In the genomic region with DNA sequence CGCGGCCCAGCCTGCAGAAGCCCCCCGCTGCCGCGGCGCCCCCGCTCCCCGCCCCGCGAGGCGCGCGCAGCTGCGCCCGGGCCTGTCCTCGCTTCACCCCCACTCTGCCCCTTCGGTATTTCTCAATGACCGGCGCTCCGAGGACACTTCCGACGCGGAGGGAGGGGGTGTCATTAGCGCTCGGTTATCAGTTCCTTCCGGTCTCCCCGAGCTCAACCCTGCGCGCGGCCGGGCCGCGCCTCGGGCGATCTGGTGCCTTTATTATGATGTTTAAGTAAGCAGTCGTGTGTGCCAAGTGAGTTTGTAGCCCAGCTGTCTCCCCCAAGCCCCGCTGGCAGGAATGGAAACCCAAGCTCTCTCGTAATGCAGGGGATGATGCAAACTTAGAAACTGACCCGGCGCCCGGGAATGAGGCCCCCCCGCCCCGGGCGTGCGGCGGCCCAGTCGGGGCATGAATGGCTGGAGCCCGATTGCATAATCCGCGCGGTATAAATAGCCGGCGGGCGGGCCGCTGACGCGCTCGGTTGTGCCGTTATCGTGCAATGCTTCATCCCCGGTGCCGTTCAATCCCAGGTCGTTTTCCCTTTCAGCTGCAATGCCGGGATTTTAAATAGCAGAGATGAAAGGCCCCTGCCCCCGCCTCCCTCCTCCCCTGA, we compare ENCODE assay signal across 1 cellular context.
A peak's percentile ranks its signal among the peaks of the same experiment; 100 is the strongest.
TF ChIP-seq lines count a peak whose summit lies in the region.

No MANE protein-coding gene starts in this region.

TF ChIP-seq in K562, 482 proteins besides CTCF, POLR2A, EP300 and RAD21 (continued from another document):
- TF ChIP-seq ZNF224 (CRISPR knock-in tag; IDR thresholded peaks at IDR 0.05) (no peak), SRF (CRISPR knock-in tag; IDR thresholded peaks at IDR 0.05) (no peak; a peak in 1 of 4 replicates), EWSR1 (IDR thresholded peaks at IDR 0.05; ENCODE audit: borderline replicate concordance, low read depth, partially characterized antibody) (no peak), MAFK (IDR thresholded peaks at IDR 0.05; ENCODE audit: low read length) (no peak), SMARCA4 (IDR thresholded peaks at IDR 0.05) (peak; percentile 68), ZNF589 (CRISPR knock-in tag; IDR thresholded peaks at IDR 0.05; ENCODE audit: low read depth) (no peak), HOXB6 (CRISPR knock-in tag; IDR thresholded peaks at IDR 0.05; ENCODE audit: borderline replicate concordance) (no peak), BHLHE40 (IDR thresholded peaks at IDR 0.05; ENCODE audit: low read length) (peak; percentile 76), NONO (IDR thresholded peaks at IDR 0.05; ENCODE audit: low read depth in 2 of 2, low read length in 1 of 2) (peak in 1 of 2 experiments; percentile 61; a peak in 2 of 4 replicates), ZNF24 (IDR thresholded peaks at IDR 0.05) (no peak), NCOA2 (IDR thresholded peaks at IDR 0.05; ENCODE audit: partially characterized antibody in 2 of 2) (no peak), JUNB (CRISPR knock-in tag; conservative IDR thresholded peaks at IDR 0.05) (no peak), PRMT5 (CRISPR knock-in tag; IDR thresholded peaks at IDR 0.05) (no peak), RBM15 (IDR thresholded peaks at IDR 0.05; ENCODE audit: insufficient read depth, low read length) (no peak), ARHGAP35 (IDR thresholded peaks at IDR 0.05; ENCODE audit: partially characterized antibody) (no peak), CHD4 (IDR thresholded peaks at IDR 0.05; ENCODE audit: insufficient read depth, insufficient replicate concordance, low read depth, low read length, poor library complexity, severe bottlenecking) (no peak), ZNF274 (IDR thresholded peaks at IDR 0.05; ENCODE audit: borderline replicate concordance, low read depth, low read length) (no peak), JUND (IDR thresholded peaks at IDR 0.05; ENCODE audit: borderline replicate concordance, low read depth, low read length) (peak; percentile 63), JUND (tag; IDR thresholded peaks at IDR 0.05; ENCODE audit: borderline replicate concordance, low read depth, low read length) (peak; percentile 71; the same call in 1 of the 3 replicates), STAT5A (IDR thresholded peaks at IDR 0.05; ENCODE audit: borderline replicate concordance, low read length) (0 out of 2 replicates have a peak, but pooled peaks have one; percentile 37), SMC3 (conservative IDR thresholded peaks at IDR 0.05; ENCODE audit: insufficient read depth, low read depth, low read length) (no peak), NFE2L1 (tag; IDR thresholded peaks at IDR 0.05; ENCODE audit: borderline replicate concordance, low read depth) (no peak), DNMT1 (IDR thresholded peaks at IDR 0.05) (no peak), PHF8 (IDR thresholded peaks at IDR 0.05; ENCODE audit: borderline replicate concordance, low read length) (peak; percentile 63; the same call in 1 of the 2 replicates), RBM14 (IDR thresholded peaks at IDR 0.05; ENCODE audit: borderline replicate concordance, insufficient read depth, low read depth, low read length) (no peak)
- TF ChIP-seq, protein P1, sequence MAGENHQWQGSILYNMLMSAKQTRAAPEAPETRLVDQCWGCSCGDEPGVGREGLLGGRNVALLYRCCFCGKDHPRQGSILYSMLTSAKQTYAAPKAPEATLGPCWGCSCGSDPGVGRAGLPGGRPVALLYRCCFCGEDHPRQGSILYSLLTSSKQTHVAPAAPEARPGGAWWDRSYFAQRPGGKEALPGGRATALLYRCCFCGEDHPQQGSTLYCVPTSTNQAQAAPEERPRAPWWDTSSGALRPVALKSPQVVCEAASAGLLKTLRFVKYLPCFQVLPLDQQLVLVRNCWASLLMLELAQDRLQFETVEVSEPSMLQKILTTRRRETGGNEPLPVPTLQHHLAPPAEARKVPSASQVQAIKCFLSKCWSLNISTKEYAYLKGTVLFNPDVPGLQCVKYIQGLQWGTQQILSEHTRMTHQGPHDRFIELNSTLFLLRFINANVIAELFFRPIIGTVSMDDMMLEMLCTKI (IDR thresholded peaks at IDR 0.05; ENCODE audit: partially characterized antibody), result no peak
- TF ChIP-seq, protein P2, sequence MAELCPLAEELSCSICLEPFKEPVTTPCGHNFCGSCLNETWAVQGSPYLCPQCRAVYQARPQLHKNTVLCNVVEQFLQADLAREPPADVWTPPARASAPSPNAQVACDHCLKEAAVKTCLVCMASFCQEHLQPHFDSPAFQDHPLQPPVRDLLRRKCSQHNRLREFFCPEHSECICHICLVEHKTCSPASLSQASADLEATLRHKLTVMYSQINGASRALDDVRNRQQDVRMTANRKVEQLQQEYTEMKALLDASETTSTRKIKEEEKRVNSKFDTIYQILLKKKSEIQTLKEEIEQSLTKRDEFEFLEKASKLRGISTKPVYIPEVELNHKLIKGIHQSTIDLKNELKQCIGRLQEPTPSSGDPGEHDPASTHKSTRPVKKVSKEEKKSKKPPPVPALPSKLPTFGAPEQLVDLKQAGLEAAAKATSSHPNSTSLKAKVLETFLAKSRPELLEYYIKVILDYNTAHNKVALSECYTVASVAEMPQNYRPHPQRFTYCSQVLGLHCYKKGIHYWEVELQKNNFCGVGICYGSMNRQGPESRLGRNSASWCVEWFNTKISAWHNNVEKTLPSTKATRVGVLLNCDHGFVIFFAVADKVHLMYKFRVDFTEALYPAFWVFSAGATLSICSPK (IDR thresholded peaks at IDR 0.05; ENCODE audit: borderline replicate concordance), result no peak
- TF ChIP-seq, protein P3, sequence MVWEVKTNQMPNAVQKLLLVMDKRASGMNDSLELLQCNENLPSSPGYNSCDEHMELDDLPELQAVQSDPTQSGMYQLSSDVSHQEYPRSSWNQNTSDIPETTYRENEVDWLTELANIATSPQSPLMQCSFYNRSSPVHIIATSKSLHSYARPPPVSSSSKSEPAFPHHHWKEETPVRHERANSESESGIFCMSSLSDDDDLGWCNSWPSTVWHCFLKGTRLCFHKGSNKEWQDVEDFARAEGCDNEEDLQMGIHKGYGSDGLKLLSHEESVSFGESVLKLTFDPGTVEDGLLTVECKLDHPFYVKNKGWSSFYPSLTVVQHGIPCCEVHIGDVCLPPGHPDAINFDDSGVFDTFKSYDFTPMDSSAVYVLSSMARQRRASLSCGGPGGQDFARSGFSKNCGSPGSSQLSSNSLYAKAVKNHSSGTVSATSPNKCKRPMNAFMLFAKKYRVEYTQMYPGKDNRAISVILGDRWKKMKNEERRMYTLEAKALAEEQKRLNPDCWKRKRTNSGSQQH (CRISPR knock-in tag; IDR thresholded peaks at IDR 0.05), result no peak
- TF ChIP-seq, protein P4, sequence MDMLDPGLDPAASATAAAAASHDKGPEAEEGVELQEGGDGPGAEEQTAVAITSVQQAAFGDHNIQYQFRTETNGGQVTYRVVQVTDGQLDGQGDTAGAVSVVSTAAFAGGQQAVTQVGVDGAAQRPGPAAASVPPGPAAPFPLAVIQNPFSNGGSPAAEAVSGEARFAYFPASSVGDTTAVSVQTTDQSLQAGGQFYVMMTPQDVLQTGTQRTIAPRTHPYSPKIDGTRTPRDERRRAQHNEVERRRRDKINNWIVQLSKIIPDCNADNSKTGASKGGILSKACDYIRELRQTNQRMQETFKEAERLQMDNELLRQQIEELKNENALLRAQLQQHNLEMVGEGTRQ (CRISPR knock-in tag; IDR thresholded peaks at IDR 0.05), result no peak
- TF ChIP-seq, protein P5, sequence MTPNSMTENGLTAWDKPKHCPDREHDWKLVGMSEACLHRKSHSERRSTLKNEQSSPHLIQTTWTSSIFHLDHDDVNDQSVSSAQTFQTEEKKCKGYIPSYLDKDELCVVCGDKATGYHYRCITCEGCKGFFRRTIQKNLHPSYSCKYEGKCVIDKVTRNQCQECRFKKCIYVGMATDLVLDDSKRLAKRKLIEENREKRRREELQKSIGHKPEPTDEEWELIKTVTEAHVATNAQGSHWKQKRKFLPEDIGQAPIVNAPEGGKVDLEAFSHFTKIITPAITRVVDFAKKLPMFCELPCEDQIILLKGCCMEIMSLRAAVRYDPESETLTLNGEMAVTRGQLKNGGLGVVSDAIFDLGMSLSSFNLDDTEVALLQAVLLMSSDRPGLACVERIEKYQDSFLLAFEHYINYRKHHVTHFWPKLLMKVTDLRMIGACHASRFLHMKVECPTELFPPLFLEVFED (CRISPR knock-in tag; conservative IDR thresholded peaks at IDR 0.05), result peak; percentile 58; the same call in 1 of the 2 replicates
- TF ChIP-seq, protein P6, sequence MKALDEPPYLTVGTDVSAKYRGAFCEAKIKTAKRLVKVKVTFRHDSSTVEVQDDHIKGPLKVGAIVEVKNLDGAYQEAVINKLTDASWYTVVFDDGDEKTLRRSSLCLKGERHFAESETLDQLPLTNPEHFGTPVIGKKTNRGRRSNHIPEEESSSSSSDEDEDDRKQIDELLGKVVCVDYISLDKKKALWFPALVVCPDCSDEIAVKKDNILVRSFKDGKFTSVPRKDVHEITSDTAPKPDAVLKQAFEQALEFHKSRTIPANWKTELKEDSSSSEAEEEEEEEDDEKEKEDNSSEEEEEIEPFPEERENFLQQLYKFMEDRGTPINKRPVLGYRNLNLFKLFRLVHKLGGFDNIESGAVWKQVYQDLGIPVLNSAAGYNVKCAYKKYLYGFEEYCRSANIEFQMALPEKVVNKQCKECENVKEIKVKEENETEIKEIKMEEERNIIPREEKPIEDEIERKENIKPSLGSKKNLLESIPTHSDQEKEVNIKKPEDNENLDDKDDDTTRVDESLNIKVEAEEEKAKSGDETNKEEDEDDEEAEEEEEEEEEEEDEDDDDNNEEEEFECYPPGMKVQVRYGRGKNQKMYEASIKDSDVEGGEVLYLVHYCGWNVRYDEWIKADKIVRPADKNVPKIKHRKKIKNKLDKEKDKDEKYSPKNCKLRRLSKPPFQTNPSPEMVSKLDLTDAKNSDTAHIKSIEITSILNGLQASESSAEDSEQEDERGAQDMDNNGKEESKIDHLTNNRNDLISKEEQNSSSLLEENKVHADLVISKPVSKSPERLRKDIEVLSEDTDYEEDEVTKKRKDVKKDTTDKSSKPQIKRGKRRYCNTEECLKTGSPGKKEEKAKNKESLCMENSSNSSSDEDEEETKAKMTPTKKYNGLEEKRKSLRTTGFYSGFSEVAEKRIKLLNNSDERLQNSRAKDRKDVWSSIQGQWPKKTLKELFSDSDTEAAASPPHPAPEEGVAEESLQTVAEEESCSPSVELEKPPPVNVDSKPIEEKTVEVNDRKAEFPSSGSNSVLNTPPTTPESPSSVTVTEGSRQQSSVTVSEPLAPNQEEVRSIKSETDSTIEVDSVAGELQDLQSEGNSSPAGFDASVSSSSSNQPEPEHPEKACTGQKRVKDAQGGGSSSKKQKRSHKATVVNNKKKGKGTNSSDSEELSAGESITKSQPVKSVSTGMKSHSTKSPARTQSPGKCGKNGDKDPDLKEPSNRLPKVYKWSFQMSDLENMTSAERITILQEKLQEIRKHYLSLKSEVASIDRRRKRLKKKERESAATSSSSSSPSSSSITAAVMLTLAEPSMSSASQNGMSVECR (CRISPR knock-in tag; IDR thresholded peaks at IDR 0.05), result no peak; the same call in 1 of the 2 replicates
- TF ChIP-seq, protein P7, sequence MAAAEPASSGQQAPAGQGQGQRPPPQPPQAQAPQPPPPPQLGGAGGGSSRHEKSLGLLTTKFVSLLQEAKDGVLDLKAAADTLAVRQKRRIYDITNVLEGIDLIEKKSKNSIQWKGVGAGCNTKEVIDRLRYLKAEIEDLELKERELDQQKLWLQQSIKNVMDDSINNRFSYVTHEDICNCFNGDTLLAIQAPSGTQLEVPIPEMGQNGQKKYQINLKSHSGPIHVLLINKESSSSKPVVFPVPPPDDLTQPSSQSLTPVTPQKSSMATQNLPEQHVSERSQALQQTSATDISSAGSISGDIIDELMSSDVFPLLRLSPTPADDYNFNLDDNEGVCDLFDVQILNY (CRISPR knock-in tag; IDR thresholded peaks at IDR 0.05), result no peak
- TF ChIP-seq, protein P8, sequence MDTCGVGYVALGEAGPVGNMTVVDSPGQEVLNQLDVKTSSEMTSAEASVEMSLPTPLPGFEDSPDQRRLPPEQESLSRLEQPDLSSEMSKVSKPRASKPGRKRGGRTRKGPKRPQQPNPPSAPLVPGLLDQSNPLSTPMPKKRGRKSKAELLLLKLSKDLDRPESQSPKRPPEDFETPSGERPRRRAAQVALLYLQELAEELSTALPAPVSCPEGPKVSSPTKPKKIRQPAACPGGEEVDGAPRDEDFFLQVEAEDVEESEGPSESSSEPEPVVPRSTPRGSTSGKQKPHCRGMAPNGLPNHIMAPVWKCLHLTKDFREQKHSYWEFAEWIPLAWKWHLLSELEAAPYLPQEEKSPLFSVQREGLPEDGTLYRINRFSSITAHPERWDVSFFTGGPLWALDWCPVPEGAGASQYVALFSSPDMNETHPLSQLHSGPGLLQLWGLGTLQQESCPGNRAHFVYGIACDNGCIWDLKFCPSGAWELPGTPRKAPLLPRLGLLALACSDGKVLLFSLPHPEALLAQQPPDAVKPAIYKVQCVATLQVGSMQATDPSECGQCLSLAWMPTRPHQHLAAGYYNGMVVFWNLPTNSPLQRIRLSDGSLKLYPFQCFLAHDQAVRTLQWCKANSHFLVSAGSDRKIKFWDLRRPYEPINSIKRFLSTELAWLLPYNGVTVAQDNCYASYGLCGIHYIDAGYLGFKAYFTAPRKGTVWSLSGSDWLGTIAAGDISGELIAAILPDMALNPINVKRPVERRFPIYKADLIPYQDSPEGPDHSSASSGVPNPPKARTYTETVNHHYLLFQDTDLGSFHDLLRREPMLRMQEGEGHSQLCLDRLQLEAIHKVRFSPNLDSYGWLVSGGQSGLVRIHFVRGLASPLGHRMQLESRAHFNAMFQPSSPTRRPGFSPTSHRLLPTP (IDR thresholded peaks at IDR 0.05; ENCODE audit: borderline replicate concordance, extremely low read depth, insufficient read length), result no peak
